ENCODE assay signal across 3 cellular contexts in the genomic region with DNA sequence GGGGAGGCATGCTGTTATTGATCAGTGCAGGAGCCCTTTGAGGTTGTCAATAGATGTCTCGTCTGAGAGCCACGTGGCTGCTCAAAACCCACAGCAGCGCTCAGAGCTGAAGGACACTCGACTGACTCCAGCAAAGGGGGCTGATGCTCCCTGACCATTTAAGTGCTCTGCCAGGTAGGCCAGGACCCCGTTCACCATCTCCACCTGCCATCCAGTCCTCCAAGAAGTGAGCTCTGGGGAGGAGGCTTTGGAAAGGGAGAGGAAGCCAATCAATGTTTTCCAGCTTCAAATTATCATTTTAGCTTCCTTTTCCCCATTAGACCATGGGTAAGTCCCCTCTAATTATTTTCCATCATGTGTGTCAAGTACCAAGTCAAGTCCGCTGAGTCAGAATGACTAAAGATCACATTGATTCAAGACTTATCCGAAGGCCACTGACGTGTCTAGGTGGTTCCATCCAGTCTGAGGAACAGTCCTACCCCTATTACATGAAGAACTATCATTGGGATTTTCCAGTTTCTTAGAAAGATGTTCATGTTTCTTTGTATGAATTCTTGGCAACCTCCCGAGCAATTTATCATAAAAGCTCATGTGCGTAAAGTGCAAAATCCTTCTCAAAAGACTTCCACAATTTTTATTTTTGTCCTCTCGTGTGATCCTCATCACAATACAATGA.
A peak's percentile ranks its signal among the peaks of the same experiment; 100 is the strongest.
TF ChIP-seq lines count a peak whose summit lies in the region.

No MANE protein-coding gene starts in this region.

TF ChIP-seq in A549, 52 proteins besides CTCF, POLR2A, EP300 and RAD21:
- TF ChIP-seq NFE2L2 (conservative IDR thresholded peaks at IDR 0.05; ENCODE audit: low read length) (peak; percentile 30; the same call in 1 of the 2 replicates), RARB (CRISPR knock-in tag; IDR thresholded peaks at IDR 0.05) (no peak), MAFK (IDR thresholded peaks at IDR 0.05; ENCODE audit: partially characterized antibody) (peak; percentile 19)

TF ChIP-seq in IMR-90, 13 proteins besides CTCF, POLR2A, EP300 and RAD21:
- TF ChIP-seq NFE2L2 (IDR thresholded peaks at IDR 0.05; ENCODE audit: low read depth, low read length) (peak; percentile 30; the same call in 1 of the 2 replicates), RCOR1 (IDR thresholded peaks at IDR 0.05; ENCODE audit: insufficient replicate concordance, low read length) (no peak)
TF ChIP-seq in IMR-90: peak in this region for 1.

TF ChIP-seq in K562, 482 proteins besides CTCF, POLR2A, EP300 and RAD21 (continues in another document):
- TF ChIP-seq FOXA3 (CRISPR knock-in tag; conservative IDR thresholded peaks at IDR 0.05 in 1 of 2, IDR thresholded peaks at IDR 0.05 in 1 of 2) (no peak), YBX1 (IDR thresholded peaks at IDR 0.05) (no peak), SNRNP70 (optimal IDR thresholded peaks at IDR 0.05; ENCODE audit: low read depth, low read length) (no peak), NR3C1 (CRISPR knock-in tag; IDR thresholded peaks at IDR 0.05) (no peak), ARNT (IDR thresholded peaks at IDR 0.05) (no peak), NR4A1 (CRISPR knock-in tag; IDR thresholded peaks at IDR 0.05) (no peak), NR4A1 (tag; IDR thresholded peaks at IDR 0.05) (peak; percentile 67; the same call in 1 of the 2 replicates), ZNF780A (CRISPR knock-in tag; IDR thresholded peaks at IDR 0.05) (no peak), MCM7 (IDR thresholded peaks at IDR 0.05) (no peak), ID3 (CRISPR knock-in tag; IDR thresholded peaks at IDR 0.05) (no peak), ID3 (tag; IDR thresholded peaks at IDR 0.05) (no peak), ZSCAN29 (IDR thresholded peaks at IDR 0.05) (no peak), ZNF644 (tag; IDR thresholded peaks at IDR 0.05; ENCODE audit: low read depth) (0 out of 2 replicates have a peak, but pooled peaks have one; percentile 26), ZNF197 (CRISPR knock-in tag; IDR thresholded peaks at IDR 0.05; ENCODE audit: low read depth) (no peak), BRD4 (IDR thresholded peaks at IDR 0.05) (no peak), NFE2 (IDR thresholded peaks at IDR 0.05; ENCODE audit: low read depth) (peak; percentile 92), HINFP (tag; conservative IDR thresholded peaks at IDR 0.05; ENCODE audit: low read depth) (no peak), JUN (IDR thresholded peaks at IDR 0.05; ENCODE audit: borderline replicate concordance, low read depth, low read length) (0 out of 2 replicates have a peak, but pooled peaks have one; percentile 32), JUN (CRISPR knock-in tag; IDR thresholded peaks at IDR 0.05; ENCODE audit: borderline replicate concordance) (no peak), ZBTB7A (IDR thresholded peaks at IDR 0.05; ENCODE audit: borderline replicate concordance, control insufficient read depth, low read depth, low read length) (no peak), BACH1 (tag; IDR thresholded peaks at IDR 0.05) (no peak; the same call in 1 of the 2 replicates), GABPA (tag; conservative IDR thresholded peaks at IDR 0.05; ENCODE audit: low read depth) (no peak), SUPT5H (IDR thresholded peaks at IDR 0.05) (no peak), PBX2 (CRISPR knock-in tag; IDR thresholded peaks at IDR 0.05; ENCODE audit: low read depth) (no peak), PBX2 (tag; conservative IDR thresholded peaks at IDR 0.05; ENCODE audit: low read depth) (peak; percentile 14; the same call in 1 of the 2 replicates), TRIM24 (IDR thresholded peaks at IDR 0.05) (peak in 1 of 2 experiments; percentile 51; a peak in 1 of 4 replicates), ETV1 (tag; conservative IDR thresholded peaks at IDR 0.05; ENCODE audit: low read depth) (no peak), ZNF518B (CRISPR knock-in tag; IDR thresholded peaks at IDR 0.05) (no peak), NR2C2 (CRISPR knock-in tag; IDR thresholded peaks at IDR 0.05) (no peak), NR2C2 (tag; IDR thresholded peaks at IDR 0.05) (peak; percentile 46; the same call in 1 of the 2 replicates), ARID1B (IDR thresholded peaks at IDR 0.05) (peak; percentile 49; the same call in 1 of the 2 replicates), PML (IDR thresholded peaks at IDR 0.05; ENCODE audit: low read length) (no peak), ZNF507 (tag; conservative IDR thresholded peaks at IDR 0.05) (no peak)
- TF ChIP-seq, protein P1, sequence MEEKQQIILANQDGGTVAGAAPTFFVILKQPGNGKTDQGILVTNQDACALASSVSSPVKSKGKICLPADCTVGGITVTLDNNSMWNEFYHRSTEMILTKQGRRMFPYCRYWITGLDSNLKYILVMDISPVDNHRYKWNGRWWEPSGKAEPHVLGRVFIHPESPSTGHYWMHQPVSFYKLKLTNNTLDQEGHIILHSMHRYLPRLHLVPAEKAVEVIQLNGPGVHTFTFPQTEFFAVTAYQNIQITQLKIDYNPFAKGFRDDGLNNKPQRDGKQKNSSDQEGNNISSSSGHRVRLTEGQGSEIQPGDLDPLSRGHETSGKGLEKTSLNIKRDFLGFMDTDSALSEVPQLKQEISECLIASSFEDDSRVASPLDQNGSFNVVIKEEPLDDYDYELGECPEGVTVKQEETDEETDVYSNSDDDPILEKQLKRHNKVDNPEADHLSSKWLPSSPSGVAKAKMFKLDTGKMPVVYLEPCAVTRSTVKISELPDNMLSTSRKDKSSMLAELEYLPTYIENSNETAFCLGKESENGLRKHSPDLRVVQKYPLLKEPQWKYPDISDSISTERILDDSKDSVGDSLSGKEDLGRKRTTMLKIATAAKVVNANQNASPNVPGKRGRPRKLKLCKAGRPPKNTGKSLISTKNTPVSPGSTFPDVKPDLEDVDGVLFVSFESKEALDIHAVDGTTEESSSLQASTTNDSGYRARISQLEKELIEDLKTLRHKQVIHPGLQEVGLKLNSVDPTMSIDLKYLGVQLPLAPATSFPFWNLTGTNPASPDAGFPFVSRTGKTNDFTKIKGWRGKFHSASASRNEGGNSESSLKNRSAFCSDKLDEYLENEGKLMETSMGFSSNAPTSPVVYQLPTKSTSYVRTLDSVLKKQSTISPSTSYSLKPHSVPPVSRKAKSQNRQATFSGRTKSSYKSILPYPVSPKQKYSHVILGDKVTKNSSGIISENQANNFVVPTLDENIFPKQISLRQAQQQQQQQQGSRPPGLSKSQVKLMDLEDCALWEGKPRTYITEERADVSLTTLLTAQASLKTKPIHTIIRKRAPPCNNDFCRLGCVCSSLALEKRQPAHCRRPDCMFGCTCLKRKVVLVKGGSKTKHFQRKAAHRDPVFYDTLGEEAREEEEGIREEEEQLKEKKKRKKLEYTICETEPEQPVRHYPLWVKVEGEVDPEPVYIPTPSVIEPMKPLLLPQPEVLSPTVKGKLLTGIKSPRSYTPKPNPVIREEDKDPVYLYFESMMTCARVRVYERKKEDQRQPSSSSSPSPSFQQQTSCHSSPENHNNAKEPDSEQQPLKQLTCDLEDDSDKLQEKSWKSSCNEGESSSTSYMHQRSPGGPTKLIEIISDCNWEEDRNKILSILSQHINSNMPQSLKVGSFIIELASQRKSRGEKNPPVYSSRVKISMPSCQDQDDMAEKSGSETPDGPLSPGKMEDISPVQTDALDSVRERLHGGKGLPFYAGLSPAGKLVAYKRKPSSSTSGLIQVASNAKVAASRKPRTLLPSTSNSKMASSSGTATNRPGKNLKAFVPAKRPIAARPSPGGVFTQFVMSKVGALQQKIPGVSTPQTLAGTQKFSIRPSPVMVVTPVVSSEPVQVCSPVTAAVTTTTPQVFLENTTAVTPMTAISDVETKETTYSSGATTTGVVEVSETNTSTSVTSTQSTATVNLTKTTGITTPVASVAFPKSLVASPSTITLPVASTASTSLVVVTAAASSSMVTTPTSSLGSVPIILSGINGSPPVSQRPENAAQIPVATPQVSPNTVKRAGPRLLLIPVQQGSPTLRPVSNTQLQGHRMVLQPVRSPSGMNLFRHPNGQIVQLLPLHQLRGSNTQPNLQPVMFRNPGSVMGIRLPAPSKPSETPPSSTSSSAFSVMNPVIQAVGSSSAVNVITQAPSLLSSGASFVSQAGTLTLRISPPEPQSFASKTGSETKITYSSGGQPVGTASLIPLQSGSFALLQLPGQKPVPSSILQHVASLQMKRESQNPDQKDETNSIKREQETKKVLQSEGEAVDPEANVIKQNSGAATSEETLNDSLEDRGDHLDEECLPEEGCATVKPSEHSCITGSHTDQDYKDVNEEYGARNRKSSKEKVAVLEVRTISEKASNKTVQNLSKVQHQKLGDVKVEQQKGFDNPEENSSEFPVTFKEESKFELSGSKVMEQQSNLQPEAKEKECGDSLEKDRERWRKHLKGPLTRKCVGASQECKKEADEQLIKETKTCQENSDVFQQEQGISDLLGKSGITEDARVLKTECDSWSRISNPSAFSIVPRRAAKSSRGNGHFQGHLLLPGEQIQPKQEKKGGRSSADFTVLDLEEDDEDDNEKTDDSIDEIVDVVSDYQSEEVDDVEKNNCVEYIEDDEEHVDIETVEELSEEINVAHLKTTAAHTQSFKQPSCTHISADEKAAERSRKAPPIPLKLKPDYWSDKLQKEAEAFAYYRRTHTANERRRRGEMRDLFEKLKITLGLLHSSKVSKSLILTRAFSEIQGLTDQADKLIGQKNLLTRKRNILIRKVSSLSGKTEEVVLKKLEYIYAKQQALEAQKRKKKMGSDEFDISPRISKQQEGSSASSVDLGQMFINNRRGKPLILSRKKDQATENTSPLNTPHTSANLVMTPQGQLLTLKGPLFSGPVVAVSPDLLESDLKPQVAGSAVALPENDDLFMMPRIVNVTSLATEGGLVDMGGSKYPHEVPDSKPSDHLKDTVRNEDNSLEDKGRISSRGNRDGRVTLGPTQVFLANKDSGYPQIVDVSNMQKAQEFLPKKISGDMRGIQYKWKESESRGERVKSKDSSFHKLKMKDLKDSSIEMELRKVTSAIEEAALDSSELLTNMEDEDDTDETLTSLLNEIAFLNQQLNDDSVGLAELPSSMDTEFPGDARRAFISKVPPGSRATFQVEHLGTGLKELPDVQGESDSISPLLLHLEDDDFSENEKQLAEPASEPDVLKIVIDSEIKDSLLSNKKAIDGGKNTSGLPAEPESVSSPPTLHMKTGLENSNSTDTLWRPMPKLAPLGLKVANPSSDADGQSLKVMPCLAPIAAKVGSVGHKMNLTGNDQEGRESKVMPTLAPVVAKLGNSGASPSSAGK (IDR thresholded peaks at IDR 0.05): peak; percentile 41
- TF ChIP-seq, protein P2, sequence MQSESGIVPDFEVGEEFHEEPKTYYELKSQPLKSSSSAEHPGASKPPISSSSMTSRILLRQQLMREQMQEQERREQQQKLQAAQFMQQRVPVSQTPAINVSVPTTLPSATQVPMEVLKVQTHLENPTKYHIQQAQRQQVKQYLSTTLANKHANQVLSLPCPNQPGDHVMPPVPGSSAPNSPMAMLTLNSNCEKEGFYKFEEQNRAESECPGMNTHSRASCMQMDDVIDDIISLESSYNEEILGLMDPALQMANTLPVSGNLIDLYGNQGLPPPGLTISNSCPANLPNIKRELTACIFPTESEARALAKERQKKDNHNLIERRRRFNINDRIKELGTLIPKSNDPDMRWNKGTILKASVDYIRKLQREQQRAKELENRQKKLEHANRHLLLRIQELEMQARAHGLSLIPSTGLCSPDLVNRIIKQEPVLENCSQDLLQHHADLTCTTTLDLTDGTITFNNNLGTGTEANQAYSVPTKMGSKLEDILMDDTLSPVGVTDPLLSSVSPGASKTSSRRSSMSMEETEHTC (IDR thresholded peaks at IDR 0.05): no peak
